ENCODE assay signal across 1 cellular context in genomic region chr3:54870423-54870822, GRCh38.
TF ChIP-seq lines count a peak whose summit lies in the region.

No MANE protein-coding gene starts in this region.

TF ChIP-seq in GM23338, 12 proteins besides CTCF, POLR2A, EP300 and RAD21 (continued from another document):
- TF ChIP-seq REST (IDR thresholded peaks at IDR 0.05; ENCODE audit: unreplicated experiment) (no peak), JUNB (IDR thresholded peaks at IDR 0.05; ENCODE audit: unreplicated experiment) (no peak), ZNF331 (CRISPR knock-in tag; IDR thresholded peaks at IDR 0.05; ENCODE audit: low read depth) (no peak)
TF ChIP-seq in GM23338: peak in this region for 0.
